In the genomic region with DNA sequence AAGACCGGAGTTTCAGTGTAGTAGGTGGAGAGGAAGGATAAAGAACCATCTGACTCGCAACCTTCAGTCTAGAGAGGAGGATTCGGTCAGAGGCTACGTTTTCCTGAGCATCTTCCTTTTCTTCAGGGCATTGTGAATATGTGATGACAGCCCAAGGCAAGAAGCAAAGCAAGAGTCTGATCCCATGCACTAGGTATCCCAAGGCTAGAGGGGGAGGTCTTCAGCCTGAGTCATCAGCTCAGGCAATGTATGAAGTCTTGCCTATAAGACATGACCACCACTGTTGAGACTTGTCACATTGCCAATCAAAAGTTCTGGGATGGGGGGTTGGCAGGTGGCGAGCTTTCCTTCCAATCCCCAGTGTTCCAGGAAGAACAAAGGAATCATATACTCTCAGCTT, we compare ENCODE assay signal across 16 cellular contexts.
DNase-seq lines count a peak whose midpoint lies in the region; ATAC-seq and TF ChIP-seq lines count a peak whose summit lies in the region.
"Had no signal": no experiment of that assay in that cellular context is flagged by ENCODE, and none has a peak within 500 bp of the region (broad histone marks: within the 10 kb centered on the region; RNA-seq: fewer than 3 reads in every experiment).

No MANE protein-coding gene starts in this region.

- H3K4me3 ChIP-seq in hepatocyte (no peak overlapping the region), stomach (no peak overlapping the region), ascending aorta (no peak overlapping the region)
- H3K4me3 ChIP-seq: dorsolateral prefrontal cortex, sigmoid colon had no signal

- H3K9me3 Mint-ChIP-seq in stimulated activated effector memory CD8-positive, alpha-beta T cell treated with anti-CD3 and anti-CD28 coated beads, Interleukin-12 subunit alpha, Interleukin-12 subunit beta, amount 100 ng/mL, for 72 hours, result no peaks in the 10 kb centered on the region
- H3K9me3 Mint-ChIP-seq: natural killer cell treated with Interleukin-12 subunit alpha and Interleukin-12 subunit beta and Interleukin-15 and Interleukin-18, amount 100 ng/mL, for 72 hours had no signal

- no peaks in the 10 kb centered on the region for H3K79me2 ChIP-seq in hepatocyte

- H3K9me3 ChIP-seq in hepatocyte (ENCODE audit: low read depth) (no peaks in the 10 kb centered on the region), stomach (no peaks in the 10 kb centered on the region), ascending aorta (no peaks in the 10 kb centered on the region)
- H3K9me3 ChIP-seq: sigmoid colon had no signal

- 65% methylated on average over 5 of the region's 5 CpGs for WGBS in hepatocyte (ENCODE audit: low lambda C conversion rate, missing lambda C conversion rate)
- 69 to 86% (median 74%) methylated on average over 5 of the region's 5 CpGs for WGBS in stomach, 5 donors

- H3K4me1 ChIP-seq in hepatocyte (ENCODE audit: insufficient read depth), result peaks cover 14% of the 10 kb centered on the region
- H3K4me1 ChIP-seq in stomach, result peaks cover 8 to 49% (median 18%) of the 10 kb centered on the region in 4 donors
- H3K4me1 ChIP-seq in ascending aorta, result peaks cover 4 to 6% of the 10 kb centered on the region in 2 donors

- H3K27ac ChIP-seq in hepatocyte (peak overlapping the region; percentile 94), stomach (peak overlapping the region; percentile 6 to 73 (median 70)), ascending aorta (no peak overlapping the region)
- H3K27ac ChIP-seq: dorsolateral prefrontal cortex, sigmoid colon, VCaP had no signal

- TF ChIP-seq EP300 in stomach (IDR thresholded peaks at IDR 0.05), result no peak

- no peaks in the 10 kb centered on the region for H3K36me3 ChIP-seq in hepatocyte (replicated peaks; ENCODE audit: insufficient read depth, low read depth)
- H3K36me3 ChIP-seq in stomach, result no peaks in the 10 kb centered on the region
- no peaks in the 10 kb centered on the region for H3K36me3 ChIP-seq in ascending aorta
- H3K36me3 ChIP-seq: sigmoid colon had no signal

- no peak for ATAC-seq in GM21367 (IDR thresholded peaks at IDR 0.05; ENCODE audit: unreplicated experiment)
- ATAC-seq in stimulated activated effector memory CD8-positive, alpha-beta T cell treated with anti-CD3 and anti-CD28 coated beads, Interleukin-12 subunit alpha, Interleukin-12 subunit beta, amount 100 ng/mL, for 72 hours, result no peak
- ATAC-seq: natural killer cell treated with Interleukin-12 subunit alpha and Interleukin-12 subunit beta and Interleukin-15 and Interleukin-18, amount 100 ng/mL, for 72 hours had no signal

- no peak overlapping the region for H2AFZ ChIP-seq in hepatocyte

- H3K4me1 Mint-ChIP-seq in stimulated activated effector memory CD8-positive, alpha-beta T cell treated with anti-CD3 and anti-CD28 coated beads, Interleukin-12 subunit alpha, Interleukin-12 subunit beta, amount 100 ng/mL, for 72 hours, result peaks cover 29% of the 10 kb centered on the region

- peak overlapping the region; percentile 13 for H3K4me2 ChIP-seq in hepatocyte

- no peaks in the 10 kb centered on the region for H3K27me3 ChIP-seq in hepatocyte
- no peaks in the 10 kb centered on the region for H3K27me3 ChIP-seq in stomach
- H3K27me3 ChIP-seq in ascending aorta, result no peaks in the 10 kb centered on the region
- H3K27me3 ChIP-seq: sigmoid colon had no signal

- H3K27ac Mint-ChIP-seq in stimulated activated effector memory CD8-positive, alpha-beta T cell treated with anti-CD3 and anti-CD28 coated beads, Interleukin-12 subunit alpha, Interleukin-12 subunit beta, amount 100 ng/mL, for 72 hours, result no peak overlapping the region
- H3K27ac Mint-ChIP-seq: natural killer cell treated with Interleukin-12 subunit alpha and Interleukin-12 subunit beta and Interleukin-15 and Interleukin-18, amount 100 ng/mL, for 72 hours had no signal

- H4K20me1 ChIP-seq in hepatocyte (ENCODE audit: insufficient read depth, poor library complexity, severe bottlenecking), result no peaks in the 10 kb centered on the region

- TF ChIP-seq POLR2A in stomach (IDR thresholded peaks at IDR 0.05), result no peak

- H3K4me3 Mint-ChIP-seq in stimulated activated effector memory CD8-positive, alpha-beta T cell treated with anti-CD3 and anti-CD28 coated beads, Interleukin-12 subunit alpha, Interleukin-12 subunit beta, amount 100 ng/mL, for 72 hours, result no peak overlapping the region
- H3K4me3 Mint-ChIP-seq: natural killer cell treated with Interleukin-12 subunit alpha and Interleukin-12 subunit beta and Interleukin-15 and Interleukin-18, amount 100 ng/mL, for 72 hours had no signal

- intact Hi-C loops in stomach (cut with DNase I; ENCODE audit: low total_unique reads), result no loop called here
- intact Hi-C loops in ascending aorta (cut with DNase I), result loop anchor here (10.0 kb wide), 1 partner anchor 95 kb away; no protein-coding TSS in a partner anchor

- H3K36me3 Mint-ChIP-seq in stimulated activated effector memory CD8-positive, alpha-beta T cell treated with anti-CD3 and anti-CD28 coated beads, Interleukin-12 subunit alpha, Interleukin-12 subunit beta, amount 100 ng/mL, for 72 hours, result no peaks in the 10 kb centered on the region
- H3K36me3 Mint-ChIP-seq: natural killer cell treated with Interleukin-12 subunit alpha and Interleukin-12 subunit beta and Interleukin-15 and Interleukin-18, amount 100 ng/mL, for 72 hours had no signal

- DNase-seq in HS-27A (ENCODE audit: low read depth) (peak; percentile 80), astrocyte of the hippocampus (ENCODE audit: low read depth, low spot score) (peak; percentile 47), hepatocyte (ENCODE audit: low spot score) (no peak), stomach (no peak), ascending aorta (ENCODE audit: low spot score in 2 of 2) (no peak)
- DNase-seq in stimulated activated effector memory CD8-positive, alpha-beta T cell treated with anti-CD3 and anti-CD28 coated beads, Interleukin-12 subunit alpha, Interleukin-12 subunit beta, amount 100 ng/mL, for 72 hours (ENCODE audit: low spot score in 2 of 2), result no peak
- DNase-seq: dorsolateral prefrontal cortex, glutamatergic neuron, Kasumi-1, NCI-H1694, NCI-H82, sigmoid colon, substantia nigra had no signal

- H3K9me2 ChIP-seq in hepatocyte (replicated peaks; ENCODE audit: insufficient read depth), result no peaks in the 10 kb centered on the region

- no peak for TF ChIP-seq CTCF in hepatocyte (IDR thresholded peaks at IDR 0.05; ENCODE audit: poor library complexity)
- no peak for TF ChIP-seq CTCF in stomach (IDR thresholded peaks at IDR 0.05)
- TF ChIP-seq CTCF in ascending aorta (IDR thresholded peaks at IDR 0.05), result no peak

Comparison
In these comparisons a context has a peak if more than half of its experiments do, and no peak if none do; other contexts are left out.
1. DNase-seq: peak in HS-27A (single experiment) and astrocyte of the hippocampus (single experiment); none in hepatocyte (single experiment), stomach (single experiment), stimulated activated effector memory CD8-positive, alpha-beta T cell treated with anti-CD3 and anti-CD28 coated beads, Interleukin-12 subunit alpha, Interleukin-12 subunit beta, amount 100 ng/mL, for 72 hours (0 of 2) and ascending aorta (0 of 2).
2. H3K27ac ChIP-seq: peak in hepatocyte (single experiment) and stomach (5 of 5); none in ascending aorta (0 of 2).